Comparison of ENCODE assay signal across 1 cellular context in the genomic region with DNA sequence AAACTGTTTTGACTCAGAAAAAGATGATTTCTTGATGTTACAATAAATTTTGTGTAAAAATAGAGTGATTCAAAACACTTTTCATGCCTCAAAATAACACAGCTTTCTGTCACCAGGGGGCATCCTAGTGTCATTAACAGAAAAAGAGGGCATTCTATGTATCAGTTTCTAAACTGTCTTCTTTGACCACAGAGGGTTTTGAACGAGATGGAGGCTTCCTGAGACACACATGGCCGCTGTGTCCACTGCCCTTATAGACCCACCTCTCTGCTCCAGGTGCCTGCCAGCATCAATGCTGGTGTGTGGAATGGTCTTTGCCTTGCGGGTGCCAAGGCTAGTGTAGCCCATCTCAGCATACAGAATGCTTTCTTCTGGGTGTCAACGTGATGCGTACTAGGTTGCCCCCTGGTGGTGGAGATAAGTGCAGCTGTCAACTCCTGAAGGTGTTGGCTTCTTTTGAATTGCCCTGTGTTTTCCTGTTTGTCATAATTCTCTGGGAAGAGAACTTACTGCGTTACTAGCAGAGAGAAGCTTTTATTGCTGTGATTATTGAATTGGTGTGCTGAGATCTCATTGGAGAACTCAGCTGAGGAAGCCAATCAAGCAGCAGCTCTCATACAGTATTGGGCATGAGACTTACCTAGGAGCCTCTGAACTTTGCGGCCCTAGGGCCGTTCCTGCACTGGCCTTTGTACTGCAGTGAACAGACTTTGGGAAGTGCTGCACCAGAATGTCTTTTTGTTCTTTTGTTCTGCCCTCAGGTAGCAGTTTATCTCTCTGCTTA.
TF ChIP-seq lines count a peak whose summit lies in the region.

No MANE protein-coding gene starts in this region.

TF ChIP-seq in HepG2, 621 proteins besides CTCF, POLR2A, EP300 and RAD21 (continued from another document and continues in another):
- TF ChIP-seq ZNF570 (CRISPR knock-in tag; IDR thresholded peaks at IDR 0.05; ENCODE audit: borderline replicate concordance) (no peak), ZNF124 (CRISPR knock-in tag; IDR thresholded peaks at IDR 0.05) (peak; percentile 54; the same call in 1 of the 2 replicates), ZSCAN31 (CRISPR knock-in tag; IDR thresholded peaks at IDR 0.05; ENCODE audit: low read depth) (0 out of 2 replicates have a peak, but pooled peaks have one; percentile 20), CBX2 (IDR thresholded peaks at IDR 0.05; ENCODE audit: low read depth, low read length) (no peak), CBX2 (CRISPR knock-in tag; IDR thresholded peaks at IDR 0.05; ENCODE audit: low read depth) (0 out of 2 replicates have a peak, but pooled peaks have one; percentile 39), ZNF607 (CRISPR knock-in tag; IDR thresholded peaks at IDR 0.05; ENCODE audit: borderline replicate concordance) (no peak), ZNF331 (CRISPR knock-in tag; IDR thresholded peaks at IDR 0.05) (0 out of 2 replicates have a peak, but pooled peaks have one; percentile 22), AGO2 (optimal IDR thresholded peaks at IDR 0.05; ENCODE audit: low read depth, low read length) (no peak), ZNF879 (CRISPR knock-in tag; IDR thresholded peaks at IDR 0.05) (no peak), MEF2D (CRISPR knock-in tag; IDR thresholded peaks at IDR 0.05) (no peak), ZNF17 (CRISPR knock-in tag; IDR thresholded peaks at IDR 0.05) (no peak), FOSL2 (CRISPR knock-in tag; IDR thresholded peaks at IDR 0.05) (peak; percentile 46; the same call in 1 of the 2 replicates), ZNF749 (CRISPR knock-in tag; IDR thresholded peaks at IDR 0.05; ENCODE audit: borderline replicate concordance) (no peak), ZNF101 (CRISPR knock-in tag; IDR thresholded peaks at IDR 0.05; ENCODE audit: borderline replicate concordance, low read depth) (no peak), FOXJ3 (CRISPR knock-in tag; IDR thresholded peaks at IDR 0.05; ENCODE audit: borderline replicate concordance) (no peak), ZMAT3 (CRISPR knock-in tag; conservative IDR thresholded peaks at IDR 0.05) (no peak), ZNF446 (CRISPR knock-in tag; IDR thresholded peaks at IDR 0.05) (0 out of 2 replicates have a peak, but pooled peaks have one; percentile 15), MEIS2 (CRISPR knock-in tag; IDR thresholded peaks at IDR 0.05) (no peak), ZMYM2 (CRISPR knock-in tag; IDR thresholded peaks at IDR 0.05) (no peak), ZNF256 (CRISPR knock-in tag; conservative IDR thresholded peaks at IDR 0.05) (no peak), FIP1L1 (IDR thresholded peaks at IDR 0.05; ENCODE audit: borderline replicate concordance, insufficient read depth, low read depth, low read length) (no peak), RBM39 (IDR thresholded peaks at IDR 0.05; ENCODE audit: low read depth, low read length, poor library complexity, severe bottlenecking) (no peak), ZSCAN29 (CRISPR knock-in tag; conservative IDR thresholded peaks at IDR 0.05) (no peak), ZNF317 (CRISPR knock-in tag; IDR thresholded peaks at IDR 0.05) (no peak), ARNT2 (CRISPR knock-in tag; IDR thresholded peaks at IDR 0.05; ENCODE audit: low read depth) (no peak), NKX3-1 (CRISPR knock-in tag; IDR thresholded peaks at IDR 0.05) (no peak), SOX5 (CRISPR knock-in tag; IDR thresholded peaks at IDR 0.05; ENCODE audit: borderline replicate concordance) (no peak), KDM5A (IDR thresholded peaks at IDR 0.05; ENCODE audit: borderline replicate concordance, low read length) (no peak; the same call in 1 of the 2 replicates), MTF2 (CRISPR knock-in tag; IDR thresholded peaks at IDR 0.05; ENCODE audit: borderline replicate concordance) (no peak), ZNF569 (CRISPR knock-in tag; IDR thresholded peaks at IDR 0.05; ENCODE audit: borderline replicate concordance) (no peak), ZNF251 (CRISPR knock-in tag; IDR thresholded peaks at IDR 0.05) (no peak), SP140L (CRISPR knock-in tag; IDR thresholded peaks at IDR 0.05; ENCODE audit: borderline replicate concordance) (0 out of 2 replicates have a peak, but pooled peaks have one; percentile 43), GTF2F1 (IDR thresholded peaks at IDR 0.05; ENCODE audit: low read length) (no peak), SOX6 (IDR thresholded peaks at IDR 0.05) (no peak), SOX6 (CRISPR knock-in tag; IDR thresholded peaks at IDR 0.05) (no peak)
- TF ChIP-seq, protein P1, sequence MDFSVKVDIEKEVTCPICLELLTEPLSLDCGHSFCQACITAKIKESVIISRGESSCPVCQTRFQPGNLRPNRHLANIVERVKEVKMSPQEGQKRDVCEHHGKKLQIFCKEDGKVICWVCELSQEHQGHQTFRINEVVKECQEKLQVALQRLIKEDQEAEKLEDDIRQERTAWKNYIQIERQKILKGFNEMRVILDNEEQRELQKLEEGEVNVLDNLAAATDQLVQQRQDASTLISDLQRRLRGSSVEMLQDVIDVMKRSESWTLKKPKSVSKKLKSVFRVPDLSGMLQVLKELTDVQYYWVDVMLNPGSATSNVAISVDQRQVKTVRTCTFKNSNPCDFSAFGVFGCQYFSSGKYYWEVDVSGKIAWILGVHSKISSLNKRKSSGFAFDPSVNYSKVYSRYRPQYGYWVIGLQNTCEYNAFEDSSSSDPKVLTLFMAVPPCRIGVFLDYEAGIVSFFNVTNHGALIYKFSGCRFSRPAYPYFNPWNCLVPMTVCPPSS (IDR thresholded peaks at IDR 0.05) = no peak
- TF ChIP-seq, protein P2, sequence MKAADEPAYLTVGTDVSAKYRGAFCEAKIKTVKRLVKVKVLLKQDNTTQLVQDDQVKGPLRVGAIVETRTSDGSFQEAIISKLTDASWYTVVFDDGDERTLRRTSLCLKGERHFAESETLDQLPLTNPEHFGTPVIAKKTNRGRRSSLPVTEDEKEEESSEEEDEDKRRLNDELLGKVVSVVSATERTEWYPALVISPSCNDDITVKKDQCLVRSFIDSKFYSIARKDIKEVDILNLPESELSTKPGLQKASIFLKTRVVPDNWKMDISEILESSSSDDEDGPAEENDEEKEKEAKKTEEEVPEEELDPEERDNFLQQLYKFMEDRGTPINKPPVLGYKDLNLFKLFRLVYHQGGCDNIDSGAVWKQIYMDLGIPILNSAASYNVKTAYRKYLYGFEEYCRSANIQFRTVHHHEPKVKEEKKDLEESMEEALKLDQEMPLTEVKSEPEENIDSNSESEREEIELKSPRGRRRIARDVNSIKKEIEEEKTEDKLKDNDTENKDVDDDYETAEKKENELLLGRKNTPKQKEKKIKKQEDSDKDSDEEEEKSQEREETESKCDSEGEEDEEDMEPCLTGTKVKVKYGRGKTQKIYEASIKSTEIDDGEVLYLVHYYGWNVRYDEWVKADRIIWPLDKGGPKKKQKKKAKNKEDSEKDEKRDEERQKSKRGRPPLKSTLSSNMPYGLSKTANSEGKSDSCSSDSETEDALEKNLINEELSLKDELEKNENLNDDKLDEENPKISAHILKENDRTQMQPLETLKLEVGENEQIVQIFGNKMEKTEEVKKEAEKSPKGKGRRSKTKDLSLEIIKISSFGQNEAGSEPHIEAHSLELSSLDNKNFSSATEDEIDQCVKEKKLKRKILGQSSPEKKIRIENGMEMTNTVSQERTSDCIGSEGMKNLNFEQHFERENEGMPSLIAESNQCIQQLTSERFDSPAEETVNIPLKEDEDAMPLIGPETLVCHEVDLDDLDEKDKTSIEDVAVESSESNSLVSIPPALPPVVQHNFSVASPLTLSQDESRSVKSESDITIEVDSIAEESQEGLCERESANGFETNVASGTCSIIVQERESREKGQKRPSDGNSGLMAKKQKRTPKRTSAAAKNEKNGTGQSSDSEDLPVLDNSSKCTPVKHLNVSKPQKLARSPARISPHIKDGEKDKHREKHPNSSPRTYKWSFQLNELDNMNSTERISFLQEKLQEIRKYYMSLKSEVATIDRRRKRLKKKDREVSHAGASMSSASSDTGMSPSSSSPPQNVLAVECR (CRISPR knock-in tag; IDR thresholded peaks at IDR 0.05; ENCODE audit: borderline replicate concordance) = peak; percentile 41; the same call in 1 of the 2 replicates
- TF ChIP-seq, protein P3, sequence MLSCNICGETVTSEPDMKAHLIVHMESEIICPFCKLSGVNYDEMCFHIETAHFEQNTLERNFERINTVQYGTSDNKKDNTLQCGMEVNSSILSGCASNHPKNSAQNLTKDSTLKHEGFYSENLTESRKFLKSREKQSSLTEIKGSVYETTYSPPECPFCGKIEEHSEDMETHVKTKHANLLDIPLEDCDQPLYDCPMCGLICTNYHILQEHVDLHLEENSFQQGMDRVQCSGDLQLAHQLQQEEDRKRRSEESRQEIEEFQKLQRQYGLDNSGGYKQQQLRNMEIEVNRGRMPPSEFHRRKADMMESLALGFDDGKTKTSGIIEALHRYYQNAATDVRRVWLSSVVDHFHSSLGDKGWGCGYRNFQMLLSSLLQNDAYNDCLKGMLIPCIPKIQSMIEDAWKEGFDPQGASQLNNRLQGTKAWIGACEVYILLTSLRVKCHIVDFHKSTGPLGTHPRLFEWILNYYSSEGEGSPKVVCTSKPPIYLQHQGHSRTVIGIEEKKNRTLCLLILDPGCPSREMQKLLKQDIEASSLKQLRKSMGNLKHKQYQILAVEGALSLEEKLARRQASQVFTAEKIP (CRISPR knock-in tag; IDR thresholded peaks at IDR 0.05; ENCODE audit: borderline replicate concordance) = no peak
- TF ChIP-seq, protein P4, sequence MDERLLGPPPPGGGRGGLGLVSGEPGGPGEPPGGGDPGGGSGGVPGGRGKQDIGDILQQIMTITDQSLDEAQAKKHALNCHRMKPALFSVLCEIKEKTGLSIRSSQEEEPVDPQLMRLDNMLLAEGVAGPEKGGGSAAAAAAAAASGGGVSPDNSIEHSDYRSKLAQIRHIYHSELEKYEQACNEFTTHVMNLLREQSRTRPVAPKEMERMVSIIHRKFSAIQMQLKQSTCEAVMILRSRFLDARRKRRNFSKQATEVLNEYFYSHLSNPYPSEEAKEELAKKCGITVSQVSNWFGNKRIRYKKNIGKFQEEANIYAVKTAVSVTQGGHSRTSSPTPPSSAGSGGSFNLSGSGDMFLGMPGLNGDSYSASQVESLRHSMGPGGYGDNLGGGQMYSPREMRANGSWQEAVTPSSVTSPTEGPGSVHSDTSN (CRISPR knock-in tag; IDR thresholded peaks at IDR 0.05) = no peak
- TF ChIP-seq, protein P5, sequence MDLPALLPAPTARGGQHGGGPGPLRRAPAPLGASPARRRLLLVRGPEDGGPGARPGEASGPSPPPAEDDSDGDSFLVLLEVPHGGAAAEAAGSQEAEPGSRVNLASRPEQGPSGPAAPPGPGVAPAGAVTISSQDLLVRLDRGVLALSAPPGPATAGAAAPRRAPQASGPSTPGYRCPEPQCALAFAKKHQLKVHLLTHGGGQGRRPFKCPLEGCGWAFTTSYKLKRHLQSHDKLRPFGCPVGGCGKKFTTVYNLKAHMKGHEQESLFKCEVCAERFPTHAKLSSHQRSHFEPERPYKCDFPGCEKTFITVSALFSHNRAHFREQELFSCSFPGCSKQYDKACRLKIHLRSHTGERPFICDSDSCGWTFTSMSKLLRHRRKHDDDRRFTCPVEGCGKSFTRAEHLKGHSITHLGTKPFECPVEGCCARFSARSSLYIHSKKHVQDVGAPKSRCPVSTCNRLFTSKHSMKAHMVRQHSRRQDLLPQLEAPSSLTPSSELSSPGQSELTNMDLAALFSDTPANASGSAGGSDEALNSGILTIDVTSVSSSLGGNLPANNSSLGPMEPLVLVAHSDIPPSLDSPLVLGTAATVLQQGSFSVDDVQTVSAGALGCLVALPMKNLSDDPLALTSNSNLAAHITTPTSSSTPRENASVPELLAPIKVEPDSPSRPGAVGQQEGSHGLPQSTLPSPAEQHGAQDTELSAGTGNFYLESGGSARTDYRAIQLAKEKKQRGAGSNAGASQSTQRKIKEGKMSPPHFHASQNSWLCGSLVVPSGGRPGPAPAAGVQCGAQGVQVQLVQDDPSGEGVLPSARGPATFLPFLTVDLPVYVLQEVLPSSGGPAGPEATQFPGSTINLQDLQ (CRISPR knock-in tag; IDR thresholded peaks at IDR 0.05) = no peak
- TF ChIP-seq, protein P6, sequence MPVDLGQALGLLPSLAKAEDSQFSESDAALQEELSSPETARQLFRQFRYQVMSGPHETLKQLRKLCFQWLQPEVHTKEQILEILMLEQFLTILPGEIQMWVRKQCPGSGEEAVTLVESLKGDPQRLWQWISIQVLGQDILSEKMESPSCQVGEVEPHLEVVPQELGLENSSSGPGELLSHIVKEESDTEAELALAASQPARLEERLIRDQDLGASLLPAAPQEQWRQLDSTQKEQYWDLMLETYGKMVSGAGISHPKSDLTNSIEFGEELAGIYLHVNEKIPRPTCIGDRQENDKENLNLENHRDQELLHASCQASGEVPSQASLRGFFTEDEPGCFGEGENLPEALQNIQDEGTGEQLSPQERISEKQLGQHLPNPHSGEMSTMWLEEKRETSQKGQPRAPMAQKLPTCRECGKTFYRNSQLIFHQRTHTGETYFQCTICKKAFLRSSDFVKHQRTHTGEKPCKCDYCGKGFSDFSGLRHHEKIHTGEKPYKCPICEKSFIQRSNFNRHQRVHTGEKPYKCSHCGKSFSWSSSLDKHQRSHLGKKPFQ (CRISPR knock-in tag; IDR thresholded peaks at IDR 0.05; ENCODE audit: insufficient replicate concordance) = no peak
- TF ChIP-seq, protein P7, sequence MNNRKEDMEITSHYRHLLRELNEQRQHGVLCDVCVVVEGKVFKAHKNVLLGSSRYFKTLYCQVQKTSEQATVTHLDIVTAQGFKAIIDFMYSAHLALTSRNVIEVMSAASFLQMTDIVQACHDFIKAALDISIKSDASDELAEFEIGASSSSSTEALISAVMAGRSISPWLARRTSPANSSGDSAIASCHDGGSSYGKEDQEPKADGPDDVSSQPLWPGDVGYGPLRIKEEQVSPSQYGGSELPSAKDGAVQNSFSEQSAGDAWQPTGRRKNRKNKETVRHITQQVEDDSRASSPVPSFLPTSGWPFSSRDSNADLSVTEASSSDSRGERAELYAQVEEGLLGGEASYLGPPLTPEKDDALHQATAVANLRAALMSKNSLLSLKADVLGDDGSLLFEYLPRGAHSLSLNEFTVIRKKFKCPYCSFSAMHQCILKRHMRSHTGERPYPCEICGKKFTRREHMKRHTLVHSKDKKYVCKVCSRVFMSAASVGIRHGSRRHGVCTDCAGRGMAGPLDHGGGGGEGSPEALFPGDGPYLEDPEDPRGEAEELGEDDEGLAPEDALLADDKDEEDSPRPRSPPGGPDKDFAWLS (CRISPR knock-in tag; IDR thresholded peaks at IDR 0.05; ENCODE audit: borderline replicate concordance) = no peak
